ENCODE assay signal across 8 cellular contexts in the genomic region with DNA sequence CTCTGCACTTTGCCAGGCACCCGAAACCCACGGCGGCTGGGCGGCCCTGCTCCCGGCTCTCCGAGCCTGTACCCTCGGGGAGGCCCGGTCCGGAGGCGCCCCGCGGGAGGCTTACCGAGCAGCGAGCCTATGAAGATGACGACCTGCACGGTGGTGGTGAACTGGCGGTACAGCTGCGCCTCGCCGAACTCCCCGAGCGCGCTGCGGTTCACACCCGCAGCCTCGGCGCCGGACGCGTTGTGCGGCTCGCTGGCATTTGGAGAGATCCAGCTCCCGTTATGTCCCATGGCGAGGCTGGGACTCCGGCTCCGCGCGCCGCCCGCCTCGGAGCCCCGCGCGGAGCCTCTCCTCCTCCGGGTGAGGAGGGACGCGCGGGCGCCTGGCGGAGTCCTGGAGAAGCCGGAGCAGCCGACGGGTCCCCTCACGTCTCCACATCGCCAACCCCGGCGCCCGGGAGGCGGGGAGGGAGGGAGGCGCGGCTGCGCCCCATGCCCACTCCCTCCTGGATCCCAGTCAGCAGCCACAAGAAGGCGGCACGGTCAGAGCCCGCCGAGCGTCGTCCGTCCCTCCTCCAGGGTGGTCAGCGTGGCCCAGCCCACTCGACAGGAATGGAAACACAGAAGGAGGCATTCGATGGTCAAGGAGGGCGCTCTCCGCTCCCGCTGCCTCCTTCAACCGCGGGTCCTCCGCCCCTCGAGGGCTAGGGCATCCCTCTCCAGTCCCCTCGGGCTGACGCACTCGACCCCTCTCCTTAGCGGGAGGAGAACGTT. TPM values are rescaled to one million over a fixed set of nuclear protein-coding genes. Genes with fewer than 3 reads are reported as not detected.
DNase-seq lines count a peak whose midpoint lies in the region; ATAC-seq and TF ChIP-seq lines count a peak whose summit lies in the region.

A gene with protein sequence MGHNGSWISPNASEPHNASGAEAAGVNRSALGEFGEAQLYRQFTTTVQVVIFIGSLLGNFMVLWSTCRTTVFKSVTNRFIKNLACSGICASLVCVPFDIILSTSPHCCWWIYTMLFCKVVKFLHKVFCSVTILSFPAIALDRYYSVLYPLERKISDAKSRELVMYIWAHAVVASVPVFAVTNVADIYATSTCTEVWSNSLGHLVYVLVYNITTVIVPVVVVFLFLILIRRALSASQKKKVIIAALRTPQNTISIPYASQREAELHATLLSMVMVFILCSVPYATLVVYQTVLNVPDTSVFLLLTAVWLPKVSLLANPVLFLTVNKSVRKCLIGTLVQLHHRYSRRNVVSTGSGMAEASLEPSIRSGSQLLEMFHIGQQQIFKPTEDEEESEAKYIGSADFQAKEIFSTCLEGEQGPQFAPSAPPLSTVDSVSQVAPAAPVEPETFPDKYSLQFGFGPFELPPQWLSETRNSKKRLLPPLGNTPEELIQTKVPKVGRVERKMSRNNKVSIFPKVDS (minus strand): TSS at position 527 of the 770 bp plus-strand sequence. CDS start 240 bp downstream, at position 287.

- H3K9me3 ChIP-seq in RWPE2 (ENCODE audit: severe bottlenecking) = no peaks in the 10 kb centered on the region

- H3K4me1 ChIP-seq in RWPE2 (ENCODE audit: insufficient read depth, poor library complexity, severe bottlenecking) = peaks cover 16% of the 10 kb centered on the region

- no peaks in the 10 kb centered on the region for H3K36me3 ChIP-seq in RWPE2 (ENCODE audit: low read depth)

- peak within 1 kb of the TSS; percentile 72 for H3K27ac ChIP-seq in RWPE2 (ENCODE audit: poor library complexity, severe bottlenecking)

- no peaks in the 10 kb centered on the region for H3K27me3 ChIP-seq in RWPE2 (ENCODE audit: insufficient read depth, poor library complexity, severe bottlenecking)

- intact Hi-C loops in head of caudate nucleus (cut with DNase I) = loop anchor here (5.0 kb wide), 1 partner anchor 138 kb away; a partner anchor contains a TSS

- peak; percentile 66 for DNase-seq in ELF-1 (ENCODE audit: low read depth, low spot score)
- peak; percentile 79 for DNase-seq in RWPE2 (ENCODE audit: low spot score)
- DNase-seq in amniotic epithelial cell (ENCODE audit: low read depth) = peak; percentile 63
- DNase-seq in head of caudate nucleus = peak in 39 of 42 donors; percentile 10 to 74 (median 45)
- DNase-seq in occipital lobe (lab: John Stamatoyannopoulos, UW) = peak; percentile 48
- no peak for DNase-seq in cortex of kidney (lab: John Stamatoyannopoulos, UW)

- ATAC-seq in HG02571 (IDR thresholded peaks at IDR 0.05; ENCODE audit: unreplicated experiment) (peak; percentile 13), RWPE2 (ENCODE audit: low read depth) (peak; percentile 67), GM19328 (IDR thresholded peaks at IDR 0.05; ENCODE audit: unreplicated experiment) (no peak)

- TF ChIP-seq CTCF in RWPE2 (IDR thresholded peaks at IDR 0.05; ENCODE audit: poor library complexity, severe bottlenecking) = no peak

- peak within 1 kb of the TSS; percentile 59 for H3K4me3 ChIP-seq in RWPE2 (ENCODE audit: severe bottlenecking)

RNA-seq across cellular contexts. Expression of the gene that starts here (rescaled TPM):
- total RNA-seq in occipital lobe = 44.3 TPM
